In genomic region chr2:238684362-238685326, GRCh38 we compare ENCODE assay signal across 2 cellular contexts.
TF ChIP-seq lines count a peak whose summit lies in the region.

No MANE protein-coding gene starts in this region.

TF ChIP-seq in A549, 52 proteins besides CTCF, POLR2A, EP300 and RAD21 (continued from another document and continues in another):
- TF ChIP-seq BCL3 (IDR thresholded peaks at IDR 0.05) (peak; percentile 86), HDAC2 (IDR thresholded peaks at IDR 0.05) (no peak), PBX3 (IDR thresholded peaks at IDR 0.05) (peak; percentile 93), HEYL (CRISPR knock-in tag; IDR thresholded peaks at IDR 0.05) (no peak; the same call in 1 of the 2 replicates), RNF2 (IDR thresholded peaks at IDR 0.05; ENCODE audit: borderline replicate concordance, low read depth) (no peak), MAFK (IDR thresholded peaks at IDR 0.05; ENCODE audit: partially characterized antibody) (peak; percentile 13), SREBF2 (IDR thresholded peaks at IDR 0.05) (no peak), EHF (CRISPR knock-in tag; IDR thresholded peaks at IDR 0.05) (no peak), MYC (IDR thresholded peaks at IDR 0.05; ENCODE audit: borderline replicate concordance, low read length) (no peak), SMC3 (IDR thresholded peaks at IDR 0.05) (peak; percentile 78), ZSCAN20 (CRISPR knock-in tag; IDR thresholded peaks at IDR 0.05) (no peak), KDM5A (IDR thresholded peaks at IDR 0.05) (no peak), ZC3H11A (IDR thresholded peaks at IDR 0.05) (no peak), ZNF302 (CRISPR knock-in tag; IDR thresholded peaks at IDR 0.05) (no peak), MAX (IDR thresholded peaks at IDR 0.05) (peak; percentile 72), CEBPB (IDR thresholded peaks at IDR 0.05) (peak; percentile 100), CHD2 (IDR thresholded peaks at IDR 0.05; ENCODE audit: low read length, partially characterized antibody) (no peak), FOXS1 (CRISPR knock-in tag; IDR thresholded peaks at IDR 0.05) (no peak), HMGXB4 (CRISPR knock-in tag; IDR thresholded peaks at IDR 0.05; ENCODE audit: borderline replicate concordance) (no peak), MAZ (IDR thresholded peaks at IDR 0.05; ENCODE audit: borderline replicate concordance, low read depth, low read length) (no peak), HOXB13 (CRISPR knock-in tag; IDR thresholded peaks at IDR 0.05; ENCODE audit: low read depth) (peak; percentile 29; the same call in 1 of the 2 replicates), RARB (CRISPR knock-in tag; IDR thresholded peaks at IDR 0.05) (peak; percentile 96), CBX8 (IDR thresholded peaks at IDR 0.05) (no peak), HES2 (IDR thresholded peaks at IDR 0.05) (peak; percentile 98), NPAS2 (CRISPR knock-in tag; IDR thresholded peaks at IDR 0.05; ENCODE audit: borderline replicate concordance) (no peak), RCOR1 (IDR thresholded peaks at IDR 0.05; ENCODE audit: low read depth, low read length) (no peak), POLR2AphosphoS2 (conservative IDR thresholded peaks at IDR 0.05; ENCODE audit: low read length) (no peak), KDM1A (IDR thresholded peaks at IDR 0.05; ENCODE audit: low read depth) (no peak), FOSB (CRISPR knock-in tag; IDR thresholded peaks at IDR 0.05) (no peak), GATA3 (IDR thresholded peaks at IDR 0.05; ENCODE audit: borderline replicate concordance) (peak; percentile 95), TP53 (CRISPR knock-in tag; IDR thresholded peaks at IDR 0.05) (no peak), HOXB5 (CRISPR knock-in tag; IDR thresholded peaks at IDR 0.05) (peak; percentile 96), ELK1 (IDR thresholded peaks at IDR 0.05; ENCODE audit: low read depth, low read length) (no peak), CHD4 (IDR thresholded peaks at IDR 0.05; ENCODE audit: borderline replicate concordance) (no peak), USF2 (IDR thresholded peaks at IDR 0.05) (no peak), ZFP36 (IDR thresholded peaks at IDR 0.05; ENCODE audit: borderline replicate concordance, partially characterized antibody) (peak; percentile 45)

TF ChIP-seq in HepG2, 621 proteins besides CTCF, POLR2A, EP300 and RAD21 (continued from another document):
- TF ChIP-seq ZBTB46 (CRISPR knock-in tag; IDR thresholded peaks at IDR 0.05; ENCODE audit: borderline replicate concordance) (no peak), HIVEP1 (CRISPR knock-in tag; IDR thresholded peaks at IDR 0.05) (no peak), ZNF580 (CRISPR knock-in tag; IDR thresholded peaks at IDR 0.05; ENCODE audit: borderline replicate concordance, low read depth) (no peak), ZNF609 (CRISPR knock-in tag; IDR thresholded peaks at IDR 0.05; ENCODE audit: borderline replicate concordance) (no peak), RARA (CRISPR knock-in tag; IDR thresholded peaks at IDR 0.05) (0 out of 2 replicates have a peak, but pooled peaks have one; percentile 23), E2F5 (CRISPR knock-in tag; conservative IDR thresholded peaks at IDR 0.05) (no peak), NR2F2 (IDR thresholded peaks at IDR 0.05; ENCODE audit: borderline replicate concordance, low read depth) (no peak), ZNF20 (CRISPR knock-in tag; IDR thresholded peaks at IDR 0.05) (no peak), ZNF263 (CRISPR knock-in tag; IDR thresholded peaks at IDR 0.05) (no peak), FOSL2 (CRISPR knock-in tag; IDR thresholded peaks at IDR 0.05) (peak; percentile 60), ZNF652 (CRISPR knock-in tag; IDR thresholded peaks at IDR 0.05; ENCODE audit: borderline replicate concordance, low read depth) (no peak), ZNF687 (CRISPR knock-in tag; IDR thresholded peaks at IDR 0.05) (no peak), ZBTB26 (CRISPR knock-in tag; IDR thresholded peaks at IDR 0.05; ENCODE audit: borderline replicate concordance) (no peak), ZNF256 (CRISPR knock-in tag; conservative IDR thresholded peaks at IDR 0.05) (no peak), ZNF329 (CRISPR knock-in tag; IDR thresholded peaks at IDR 0.05; ENCODE audit: low read depth) (no peak), ZNF512 (CRISPR knock-in tag; IDR thresholded peaks at IDR 0.05) (no peak), ZNF850 (CRISPR knock-in tag; conservative IDR thresholded peaks at IDR 0.05) (no peak), ZNF709 (CRISPR knock-in tag; IDR thresholded peaks at IDR 0.05) (no peak), ZBTB38 (CRISPR knock-in tag; IDR thresholded peaks at IDR 0.05) (no peak), ZNF589 (CRISPR knock-in tag; conservative IDR thresholded peaks at IDR 0.05) (no peak), CEBPG (CRISPR knock-in tag; IDR thresholded peaks at IDR 0.05) (0 out of 2 replicates have a peak, but pooled peaks have one; percentile 9)
